ENCODE assay signal across 8 cellular contexts in the genomic region with DNA sequence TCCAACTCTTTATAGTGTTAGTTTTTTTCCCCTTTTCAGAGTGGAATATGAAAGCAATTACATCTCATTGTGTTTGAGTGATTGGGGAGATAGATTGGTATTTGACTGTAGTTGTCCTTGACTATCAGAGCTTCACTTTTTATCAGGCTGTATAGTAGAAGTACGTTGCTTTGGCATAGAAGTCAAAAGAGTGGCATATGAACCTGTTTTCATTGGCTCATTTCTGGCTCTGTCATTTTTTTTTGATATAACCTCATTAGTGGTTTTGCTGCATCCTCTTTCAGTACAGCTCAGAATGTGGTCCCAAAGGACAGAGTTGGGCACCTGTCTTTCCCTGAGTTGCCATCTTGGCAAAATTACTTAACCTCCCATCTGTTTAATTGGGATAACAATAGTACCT. TPM values are rescaled to one million over a fixed set of nuclear protein-coding genes. Genes with fewer than 3 reads are reported as not detected.
A peak's percentile ranks its signal among the peaks of the same experiment; 100 is the strongest.
DNase-seq lines count a peak whose midpoint lies in the region; ATAC-seq, FAIRE-seq and TF ChIP-seq lines count a peak whose summit lies in the region.

No MANE protein-coding gene starts in this region.

- peaks cover 35% of the 10 kb centered on the region for H3K4me1 Mint-ChIP-seq in neural crest cell

- H3K27ac ChIP-seq in GM12878 (ENCODE audit: control insufficient read depth, insufficient read depth): peak overlapping the region; percentile 97

- FAIRE-seq in GM12878 (lab: Jason Lieb, UNC): peak; percentile 13

- intact Hi-C loops in GM12878 (cut with micrococcal nuclease; ENCODE audit: unreplicated experiment): loop anchor here (2.0 to 10.0 kb wide), 4 partner anchors 49 to 1399 kb away; partner anchors contain the start of gene NAF1

- H3K36me3 ChIP-seq in GM12878 (ENCODE audit: control insufficient read depth in 2 of 2, insufficient read depth in 2 of 2, low read length in 1 of 2): 0 out of 4 replicates have a peak, but pooled peaks cover 0 to 5% of the 10 kb centered on the region in 2 experiments

- CTCF ChIA-PET in GM12878 (lab: Yijun Ruan, JAX): interaction anchor here (0.7 to 2.3 kb wide), 7 partner anchors 10 to 60 kb away, joined by 3 to 13 read pairs (median 7); no protein-coding TSS in a partner anchor

- peaks cover 2% of the 10 kb centered on the region for H3K27me3 Mint-ChIP-seq in neural crest cell (ENCODE audit: low read depth)

- no peak for TF ChIP-seq POLR2A in GM12878 (IDR thresholded peaks at IDR 0.05; ENCODE audit: low read depth, low read length)

- POLR2A ChIA-PET in GM12878 (lab: Charles Lee): interaction anchor here (1.3 kb wide), 1 partner anchor 9 kb away, joined by 6 read pairs; no protein-coding TSS in a partner anchor

- no peaks in the 10 kb centered on the region; the same call in 2 of the 3 replicates for H3K9me3 ChIP-seq in GM12878 (replicated peaks; ENCODE audit: control insufficient read depth, insufficient read depth, low read length)

- ATAC-seq in GM12878: peak; percentile 49

- H3K79me2 ChIP-seq in GM12878 (ENCODE audit: control insufficient read depth, insufficient read depth, low read length): peaks cover 64% of the 10 kb centered on the region

- DNase-seq in D341Med (ENCODE audit: low spot score): peak; percentile 47
- peak; percentile 28 for DNase-seq in GM20000 (ENCODE audit: low spot score)
- peak; percentile 40 to 45 for DNase-seq in Kasumi-1 (lab: John Stamatoyannopoulos, UW)
- peak; percentile 60 for DNase-seq in GM12878 (ENCODE audit: low read depth, low spot score)
- no peak for DNase-seq in neural crest cell (ENCODE audit: low read depth, low spot score)
- no peak for DNase-seq in UCSD-AML1 (lab: John Stamatoyannopoulos, UW; ENCODE audit: unreplicated experiment)
- DNase-seq in NCI-H446 (lab: John Stamatoyannopoulos, UW): no peak
- no peak for DNase-seq in NCI-H1092 (lab: John Stamatoyannopoulos, UW)

- TF ChIP-seq CTCF in GM20000 (IDR thresholded peaks at IDR 0.05; ENCODE audit: extremely low read depth, missing control alignments) (no peak), GM12878 (IDR thresholded peaks at IDR 0.05 in 2 of 3, conservative IDR thresholded peaks at IDR 0.05 in 1 of 3; ENCODE audit: control insufficient read depth in 2 of 3, extremely low read depth in 1 of 3, insufficient read depth in 1 of 3, low read depth in 3 of 3, low read length in 3 of 3) (no peak), neural crest cell (conservative IDR thresholded peaks at IDR 0.05) (no peak)

- no peak overlapping the region for H2AFZ ChIP-seq in GM12878 (ENCODE audit: control insufficient read depth, low read depth, low read length)

- no peaks in the 10 kb centered on the region for H4K20me1 ChIP-seq in GM12878 (ENCODE audit: control insufficient read depth, insufficient read depth)

- RAD21 ChIA-PET in GM12878 (lab: Charles Lee; ENCODE audit: unreplicated experiment): no interaction called here

- peak overlapping the region; percentile 72 for H3K4me3 ChIP-seq in GM12878

- H3K27ac Mint-ChIP-seq in neural crest cell (ENCODE audit: unreplicated experiment): peak overlapping the region; percentile 21

- peak; percentile 13 to 47; a peak in 1 of 4 replicates for TF ChIP-seq EP300 in GM12878 (IDR thresholded peaks at IDR 0.05; ENCODE audit: borderline replicate concordance in 1 of 2, control insufficient read depth in 1 of 2, low read depth in 2 of 2, low read length in 2 of 2)

- no peaks in the 10 kb centered on the region for H3K9me3 Mint-ChIP-seq in neural crest cell

- H3K27me3 ChIP-seq in GM12878 (replicated peaks in 1 of 2; ENCODE audit: control insufficient read depth in 2 of 2, insufficient read depth in 2 of 2, low read length in 1 of 2): no peaks in the 10 kb centered on the region

- WGBS in GM12878 (ENCODE audit: insufficient coverage, insufficient replicate concordance, low lambda C conversion rate, missing lambda C conversion rate): 7% methylated on average over 1 of the region's 1 CpG

- no peak for TF ChIP-seq RAD21 in GM12878 (IDR thresholded peaks at IDR 0.05; ENCODE audit: insufficient read depth, low read depth, low read length)

- peaks cover 5% of the 10 kb centered on the region; the same call in 1 of the 2 replicates for H3K4me1 ChIP-seq in GM12878 (ENCODE audit: control insufficient read depth, insufficient read depth, low read length)

- no peaks in the 10 kb centered on the region for H3K36me3 Mint-ChIP-seq in neural crest cell (ENCODE audit: low read depth)

- peak overlapping the region; percentile 100 for H3K4me3 Mint-ChIP-seq in neural crest cell

- peak overlapping the region; percentile 81 for H3K4me2 ChIP-seq in GM12878 (ENCODE audit: control insufficient read depth, insufficient read depth)

- SMC1A ChIA-PET in GM12878 (lab: Charles Lee; ENCODE audit: uncharacterized antibody, unreplicated experiment): interaction anchor here (0.8 to 2.2 kb wide), 11 partner anchors 10 to 249 kb away, joined by 3 to 19 read pairs (median 4); no protein-coding TSS in a partner anchor

- no TSS peak for BruUV-seq in GM12878 (replicated peaks; lab: Mats Ljungman, UMichigan)

- H3K9ac ChIP-seq in GM12878 (ENCODE audit: control insufficient read depth, insufficient read depth, low read length): peak overlapping the region; percentile 99

- in situ Hi-C loops in GM12878 (cut with MboI): loop anchor here (10.0 kb wide), 1 partner anchor 331 kb away; the partner anchor contains the start of gene NAF1

TF ChIP-seq in GM12878, 131 proteins besides CTCF, POLR2A, EP300 and RAD21 (continues in another document):
- peak in 1 of 2 experiments; percentile 49; a peak in 2 of 4 replicates for TF ChIP-seq BHLHE40 (IDR thresholded peaks at IDR 0.05; ENCODE audit: borderline replicate concordance in 1 of 2, low read depth in 2 of 2, low read length in 1 of 2)
- peak; percentile 26 for TF ChIP-seq SMAD1 (IDR thresholded peaks at IDR 0.05; ENCODE audit: low read depth, partially characterized antibody)
- peak; percentile 87 for TF ChIP-seq BCL11A (IDR thresholded peaks at IDR 0.05; ENCODE audit: low read depth, low read length)
- TF ChIP-seq HSF1 (IDR thresholded peaks at IDR 0.05; ENCODE audit: low read depth, low read length): no peak
- no peak for TF ChIP-seq NR2C1 (IDR thresholded peaks at IDR 0.05)
- 0 out of 2 replicates have a peak, but pooled peaks have one; percentile 24 for TF ChIP-seq IRF4 (IDR thresholded peaks at IDR 0.05; ENCODE audit: low read depth, low read length)
- no peak for TF ChIP-seq ZNF274 (IDR thresholded peaks at IDR 0.05; ENCODE audit: insufficient read depth, insufficient read length)
- peak; percentile 36; the same call in 1 of the 2 replicates for TF ChIP-seq BMI1 (IDR thresholded peaks at IDR 0.05; ENCODE audit: borderline replicate concordance)
- 0 out of 2 replicates have a peak, but pooled peaks have one; percentile 21 for TF ChIP-seq GABPA (IDR thresholded peaks at IDR 0.05; ENCODE audit: low read depth)
- no peak for TF ChIP-seq MYB (IDR thresholded peaks at IDR 0.05; ENCODE audit: borderline replicate concordance, low read depth, low read length)

RNA-seq across cellular contexts. Expression of gene TMA16, which starts 1.4 kb away (rescaled TPM):
- total RNA-seq in GM12878 (2013; cell fraction: nucleolus; rRNA removed): 206 and 211 TPM in 2 replicates
- 42.6 and 46.2 TPM in 2 replicates for total RNA-seq in GM12878 (2014; rRNA removed)
- 70.3 and 77.8 TPM in 2 replicates for total RNA-seq in GM12878 (2014; rRNA removed; fragmentation: Illumina TruSeq; extraction: Trizol)
- 50.5 and 54.3 TPM in 2 replicates for total RNA-seq in GM12878 (2021)
- polyA plus RNA-seq in GM12878 (2011; ENCODE audit: low read depth): 28.4 TPM
- 37.9 and 55.4 TPM in 2 replicates for polyA plus RNA-seq in GM12878 (2011; rRNA removed)
- polyA plus RNA-seq in GM12878 (2011; cell fraction: cytosol; rRNA removed): 9.7 and 10.4 TPM in 2 replicates
- 21.2 and 22.5 TPM in 2 replicates for polyA plus RNA-seq in GM12878 (2011; cell fraction: nucleus; rRNA removed)
- polyA plus RNA-seq in GM12878 (2012): 36.1 and 45.1 TPM in 2 replicates
- 60.5 and 85.0 TPM in 2 replicates for polyA plus RNA-seq in GM12878 (2014; fragmentation: Illumina TruSeq; extraction: Trizol)
- polyA plus RNA-seq in GM12878 (2014; fragmentation: Nextera tagmentation; extraction: Ambion mirVana): 10 to 100 TPM; 65.4 to 91.0 TPM
- 41.1 and 55.9 TPM in 2 replicates for polyA plus RNA-seq in GM12878 (2014; rRNA removed)
- 10 to 100 TPM; 48.2 to 55.7 TPM for polyA plus RNA-seq in GM12878 (2016; fragmentation: Nextera tagmentation; extraction: Ambion mirVana)
- polyA minus RNA-seq in GM12878 (2011; rRNA and poly(A)+ RNA removed): 23.3 and 28.7 TPM in 2 replicates
- polyA minus RNA-seq in GM12878 (2011; cell fraction: cytosol; rRNA and poly(A)+ RNA removed): 11.2 and 17.3 TPM in 2 replicates
- 60.8 and 107 TPM in 2 replicates for polyA minus RNA-seq in GM12878 (2011; cell fraction: nucleus; rRNA and poly(A)+ RNA removed)
- 43.9 and 48.1 TPM in 2 replicates for total RNA-seq in neural crest cell

RNA-seq across cellular contexts. Expression of gene TKTL2, which starts 22.3 kb away (rescaled TPM):
- total RNA-seq in GM12878 (2013; cell fraction: nucleolus; rRNA removed): 0.22 and 0.35 TPM in 2 replicates
- total RNA-seq in GM12878 (2014; rRNA removed) (not detected in 2 replicates), GM12878 (2014; rRNA removed; fragmentation: Illumina TruSeq; extraction: Trizol) (not detected in 2 replicates), GM12878 (2021) (not detected in 2 replicates), neural crest cell (not detected in 2 replicates)
- polyA plus RNA-seq in GM12878 (2011; ENCODE audit: low read depth): not detected
- polyA plus RNA-seq in GM12878 (2011; rRNA removed) (0.03 TPM in 1 of 2 replicates, not detected in the other), GM12878 (2014; fragmentation: Illumina TruSeq; extraction: Trizol) (not detected in 2 replicates), GM12878 (2014; fragmentation: Nextera tagmentation; extraction: Ambion mirVana) (under 1 TPM in 1 of 2 experiments, not detected in 1; 0.03 TPM), GM12878 (2014; rRNA removed) (0.04 TPM in 1 of 2 replicates, not detected in the other), GM12878 (2016; fragmentation: Nextera tagmentation; extraction: Ambion mirVana) (not detected)
- polyA plus RNA-seq in GM12878 (2011; cell fraction: cytosol; rRNA removed): 0.04 TPM in 1 of 2 replicates, not detected in the other
- 0.04 TPM in 1 of 2 replicates, not detected in the other for polyA plus RNA-seq in GM12878 (2011; cell fraction: nucleus; rRNA removed)
- not detected in 2 replicates for polyA plus RNA-seq in GM12878 (2012)
- not detected in 2 replicates for polyA minus RNA-seq in GM12878 (2011; rRNA and poly(A)+ RNA removed)
- not detected in 2 replicates for polyA minus RNA-seq in GM12878 (2011; cell fraction: cytosol; rRNA and poly(A)+ RNA removed)
- polyA minus RNA-seq in GM12878 (2011; cell fraction: nucleus; rRNA and poly(A)+ RNA removed): not detected in 2 replicates

Comparison
In these comparisons a context has a peak if more than half of its experiments do, and no peak if none do; other contexts are left out.
1. DNase-seq: peak in D341Med (single experiment), GM20000 (single experiment), Kasumi-1 (2 of 2) and GM12878 (single experiment); none in neural crest cell (single experiment), UCSD-AML1 (single experiment), NCI-H446 (0 of 2) and NCI-H1092 (single experiment).